In the genomic region with DNA sequence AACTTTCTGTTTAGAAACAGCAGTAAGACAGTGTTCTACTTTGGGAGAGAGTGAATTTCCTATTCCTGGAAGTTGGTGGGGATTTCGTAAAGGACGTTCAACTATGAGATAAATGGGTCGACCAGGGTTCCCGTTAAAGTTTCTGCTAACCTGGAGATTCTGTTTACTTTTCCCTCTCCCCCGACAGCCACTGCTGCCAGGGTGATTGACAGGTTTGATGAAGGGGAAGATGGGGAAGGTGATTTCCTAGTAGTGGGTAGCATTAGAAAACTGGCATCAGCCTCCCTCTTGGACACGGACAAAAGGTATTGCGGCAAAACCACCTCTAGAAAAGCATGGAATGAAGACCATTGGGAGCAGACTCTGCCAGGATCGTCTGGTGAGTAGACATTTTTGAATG, we compare ENCODE assay signal across 9 cellular contexts. TPM values are rescaled to one million over a fixed set of nuclear protein-coding genes. Genes with fewer than 3 reads are reported as not detected.
DNase-seq lines count a peak whose midpoint lies in the region; ATAC-seq and TF ChIP-seq lines count a peak whose summit lies in the region.
"Had no signal": no experiment of that assay in that cellular context is flagged by ENCODE, and none has a peak within 500 bp of the region (broad histone marks: within the 10 kb centered on the region; RNA-seq: fewer than 3 reads in every experiment).

No MANE protein-coding gene starts in this region.

- no peaks in the 10 kb centered on the region for H3K9me3 Mint-ChIP-seq in IgD-negative memory B cell
- H3K9me3 Mint-ChIP-seq in central memory CD8-positive, alpha-beta T cell: no peaks in the 10 kb centered on the region
- peaks cover 0 to 2% (median 0%) of the 10 kb centered on the region in 11 donors for H3K9me3 Mint-ChIP-seq in naive thymus-derived CD4-positive, alpha-beta T cell

- POLR2A ChIA-PET in naive thymus-derived CD4-positive, alpha-beta T cell (lab: Charles Lee): interaction anchor here (1.0 kb wide), 1 partner anchor 227 kb away, joined by 3 read pairs; no protein-coding TSS in a partner anchor

- peak overlapping the region in 2 of 3 donors; percentile 79 to 94 for H3K27ac Mint-ChIP-seq in IgD-negative memory B cell
- peak overlapping the region; percentile 91 for H3K27ac Mint-ChIP-seq in central memory CD8-positive, alpha-beta T cell (ENCODE audit: low read depth)
- H3K27ac Mint-ChIP-seq in naive thymus-derived CD4-positive, alpha-beta T cell: peak overlapping the region in 8 of 9 donors; percentile 91 to 96 (median 94)

- peaks cover 27 to 40% (median 39%) of the 10 kb centered on the region in 3 donors for H3K4me1 Mint-ChIP-seq in IgD-negative memory B cell
- H3K4me1 Mint-ChIP-seq in central memory CD8-positive, alpha-beta T cell: peaks cover 58% of the 10 kb centered on the region
- H3K4me1 Mint-ChIP-seq in naive thymus-derived CD4-positive, alpha-beta T cell: peaks cover 48 to 67% (median 53%) of the 10 kb centered on the region in 7 donors

- intact Hi-C loops in naive thymus-derived CD4-positive, alpha-beta T cell (cut with micrococcal nuclease): no loop called here
- intact Hi-C loops in left colon (cut with DNase I, micrococcal nuclease): no loop called here

- ATAC-seq in central memory CD8-positive, alpha-beta T cell (replicated peaks; ENCODE audit: extremely low read depth, poor library complexity, severe bottlenecking): no peak
- ATAC-seq in naive thymus-derived CD4-positive, alpha-beta T cell: no peak
- ATAC-seq in GM21717 (IDR thresholded peaks at IDR 0.05; ENCODE audit: unreplicated experiment) (no peak), left colon (no peak)

- H3K27ac ChIP-seq in naive thymus-derived CD4-positive, alpha-beta T cell (ENCODE audit: low read depth, low read length): peak overlapping the region; percentile 85

- peaks cover 25% of the 10 kb centered on the region for H3K27me3 Mint-ChIP-seq in IgD-negative memory B cell
- peaks cover 22% of the 10 kb centered on the region for H3K27me3 Mint-ChIP-seq in central memory CD8-positive, alpha-beta T cell
- H3K27me3 Mint-ChIP-seq in naive thymus-derived CD4-positive, alpha-beta T cell: peaks cover 16 to 35% (median 24%) of the 10 kb centered on the region in 5 donors

- H3K4me3 Mint-ChIP-seq in IgD-negative memory B cell: peak overlapping the region; percentile 84 to 100 (median 98)
- peak overlapping the region; percentile 94 for H3K4me3 Mint-ChIP-seq in central memory CD8-positive, alpha-beta T cell
- peak overlapping the region; percentile 91 to 99 (median 95) for H3K4me3 Mint-ChIP-seq in naive thymus-derived CD4-positive, alpha-beta T cell

- peaks cover 5% of the 10 kb centered on the region for H3K36me3 Mint-ChIP-seq in IgD-negative memory B cell
- H3K36me3 Mint-ChIP-seq in central memory CD8-positive, alpha-beta T cell (ENCODE audit: insufficient read depth): peaks cover 49% of the 10 kb centered on the region
- peaks cover 19 to 45% (median 38%) of the 10 kb centered on the region in 5 donors for H3K36me3 Mint-ChIP-seq in naive thymus-derived CD4-positive, alpha-beta T cell

- TF ChIP-seq CTCF in AG10803 (conservative IDR thresholded peaks at IDR 0.05; ENCODE audit: low read length): no peak

- peaks cover under 1 to 38% (median 6%) of the 10 kb centered on the region in 3 experiments for H3K36me3 ChIP-seq in naive thymus-derived CD4-positive, alpha-beta T cell (ENCODE audit: control insufficient read depth in 2 of 3, insufficient read depth in 3 of 3, low read length in 3 of 3)

- H3K9me3 ChIP-seq in naive thymus-derived CD4-positive, alpha-beta T cell (ENCODE audit: control insufficient read depth in 2 of 3, low read length in 3 of 3): no peaks in the 10 kb centered on the region

- H3K4me1 ChIP-seq in naive thymus-derived CD4-positive, alpha-beta T cell (ENCODE audit: control insufficient read depth in 2 of 2, insufficient read depth in 2 of 2, low read length in 2 of 2): peaks cover 21 to 33% of the 10 kb centered on the region in 2 donors

- CTCF ChIA-PET in naive thymus-derived CD4-positive, alpha-beta T cell (lab: Charles Lee): no interaction called here

- H3K4me3 ChIP-seq in AG10803 (ENCODE audit: low read length): peak overlapping the region; percentile 89
- H3K4me3 ChIP-seq in naive thymus-derived CD4-positive, alpha-beta T cell (ENCODE audit: low read length): peak overlapping the region; percentile 69

- DNase-seq in AG10803 (ENCODE audit: low read depth): no peak
- DNase-seq in central memory CD8-positive, alpha-beta T cell (ENCODE audit: low spot score in 2 of 2): no peak
- no peak for DNase-seq in naive thymus-derived CD4-positive, alpha-beta T cell
- no peak for DNase-seq in D341Med (ENCODE audit: low spot score)
- DNase-seq in NCI-H2196 treated with DMSO at 0.1 percent for 48 hours (lab: John Stamatoyannopoulos, UW; ENCODE audit: unreplicated experiment): no peak
- DNase-seq in left colon: no peak
- DNase-seq: stimulated activated CD8-positive, alpha-beta memory T cell treated with anti-CD3 and anti-CD28 coated beads, Interleukin-4, amount 100 ng/mL, for 48 hours had no signal

- H3K27me3 ChIP-seq in naive thymus-derived CD4-positive, alpha-beta T cell (ENCODE audit: control insufficient read depth in 2 of 2, insufficient read depth in 2 of 2, low read length in 2 of 2): peaks cover 3 to 8% of the 10 kb centered on the region in 2 donors

RNA-seq across cellular contexts. Expression of gene AATF, which starts 1.3 kb away (rescaled TPM):
- polyA plus RNA-seq in IgD-negative memory B cell: 98.0 TPM
- total RNA-seq in naive thymus-derived CD4-positive, alpha-beta T cell: 10 to 100 TPM; 39.7 to 70.8 (median 58.7) TPM
- 10 to 100 TPM; 70.1 to 97.1 TPM for polyA plus RNA-seq in naive thymus-derived CD4-positive, alpha-beta T cell
- 10 to 100 TPM; 33.6 to 36.5 TPM for total RNA-seq in left colon

RNA-seq across cellular contexts. Expression of gene LHX1, which starts 12.8 kb away (rescaled TPM):
- not detected for polyA plus RNA-seq in IgD-negative memory B cell
- under 1 TPM in 1 of 5 experiments, not detected in 4; 0.15 TPM for total RNA-seq in naive thymus-derived CD4-positive, alpha-beta T cell
- not detected for polyA plus RNA-seq in naive thymus-derived CD4-positive, alpha-beta T cell
- not detected for total RNA-seq in left colon
